15 cellular contexts compared by ENCODE assay signal in the genomic region with DNA sequence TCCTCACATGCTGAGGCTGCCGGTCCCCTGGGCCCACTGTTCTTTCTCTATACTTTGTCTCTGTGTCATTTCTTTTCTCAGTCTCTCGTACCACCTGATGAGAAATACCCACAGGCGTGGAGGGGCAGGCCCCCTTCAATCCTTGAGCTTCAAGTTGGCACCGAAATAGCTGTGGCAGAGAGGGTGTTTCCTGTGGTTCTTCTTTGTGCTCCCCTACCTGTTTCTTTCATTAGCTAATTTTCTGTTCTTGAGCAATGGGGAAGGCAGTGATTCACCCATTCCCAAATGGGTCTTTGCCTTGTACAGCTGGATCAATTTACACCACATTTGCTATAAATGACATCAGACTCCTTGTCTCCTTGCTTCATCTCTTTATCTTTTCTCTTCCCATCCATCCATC. TPM values are rescaled to one million over a fixed set of nuclear protein-coding genes. Genes with fewer than 3 reads are reported as not detected.
DNase-seq lines count a peak whose midpoint lies in the region; ATAC-seq and TF ChIP-seq lines count a peak whose summit lies in the region.
"Had no signal": no experiment of that assay in that cellular context is flagged by ENCODE, and none has a peak within 500 bp of the region (broad histone marks: within the 10 kb centered on the region; RNA-seq: fewer than 3 reads in every experiment).

No MANE protein-coding gene starts in this region.

- peaks cover 10% of the 10 kb centered on the region for H3K4me1 Mint-ChIP-seq in MCF 10A (ENCODE audit: insufficient read depth, unreplicated experiment)
- peaks cover 21% of the 10 kb centered on the region for H3K4me1 Mint-ChIP-seq in central memory CD8-positive, alpha-beta T cell
- H3K4me1 Mint-ChIP-seq in stimulated activated naive CD8-positive, alpha-beta T cell treated with anti-CD3 and anti-CD28 coated beads, Interleukin-15, amount 100 ng/mL, for 72 hours = peaks cover 56% of the 10 kb centered on the region

- CTCF ChIA-PET in MCF 10A (lab: Yijun Ruan, JAX) = interaction anchor here (0.7 to 1.0 kb wide), 2 partner anchors 131 to 164 kb away, joined by 3 to 5 read pairs; no protein-coding TSS in a partner anchor

- no peak overlapping the region for H3K27ac Mint-ChIP-seq in MCF 10A (ENCODE audit: low read depth, unreplicated experiment)
- H3K27ac Mint-ChIP-seq in central memory CD8-positive, alpha-beta T cell (ENCODE audit: low read depth) = no peak overlapping the region
- no peak overlapping the region for H3K27ac Mint-ChIP-seq in stimulated activated naive CD8-positive, alpha-beta T cell treated with anti-CD3 and anti-CD28 coated beads, Interleukin-15, amount 100 ng/mL, for 72 hours
- H3K27ac Mint-ChIP-seq: type B pancreatic cell had no signal

- POLR2A ChIA-PET in MCF 10A (lab: Yijun Ruan, JAX) = interaction anchor here (0.6 kb wide), 1 partner anchor 430 kb away, joined by 3 read pairs; a partner anchor contains a TSS

- H3K27ac ChIP-seq in breast epithelium (no peak overlapping the region), tibial artery (no peak overlapping the region)

- no TSS peak for BruUV-seq in MCF 10A (replicated peaks; lab: Mats Ljungman, UMichigan)

- no peaks in the 10 kb centered on the region for H3K36me3 Mint-ChIP-seq in MCF 10A (ENCODE audit: insufficient read depth, unreplicated experiment)
- peaks cover 1% of the 10 kb centered on the region for H3K36me3 Mint-ChIP-seq in central memory CD8-positive, alpha-beta T cell (ENCODE audit: insufficient read depth)
- H3K36me3 Mint-ChIP-seq: type B pancreatic cell had no signal

- H3K9me3 ChIP-seq in breast epithelium = no peaks in the 10 kb centered on the region
- no peaks in the 10 kb centered on the region for H3K9me3 ChIP-seq in tibial artery
- H3K9me3 ChIP-seq: esophagus squamous epithelium had no signal

- H3K9me3 Mint-ChIP-seq in MCF 10A (ENCODE audit: unreplicated experiment) = peaks cover 8% of the 10 kb centered on the region
- H3K9me3 Mint-ChIP-seq in central memory CD8-positive, alpha-beta T cell = no peaks in the 10 kb centered on the region
- H3K9me3 Mint-ChIP-seq in stimulated activated naive CD8-positive, alpha-beta T cell treated with anti-CD3 and anti-CD28 coated beads, Interleukin-15, amount 100 ng/mL, for 72 hours = no peaks in the 10 kb centered on the region
- H3K9me3 Mint-ChIP-seq: type B pancreatic cell had no signal

- ATAC-seq in central memory CD8-positive, alpha-beta T cell (replicated peaks; ENCODE audit: extremely low read depth, poor library complexity, severe bottlenecking) = no peak
- ATAC-seq in stimulated activated naive CD8-positive, alpha-beta T cell treated with anti-CD3 and anti-CD28 coated beads, Interleukin-15, amount 100 ng/mL, for 72 hours = peak; percentile 81
- no peak for ATAC-seq in GM21825 (IDR thresholded peaks at IDR 0.05; ENCODE audit: unreplicated experiment)
- no peak for ATAC-seq in sciatic nerve

- DNase-seq in MCF 10A (ENCODE audit: unreplicated experiment) = peak; percentile 14
- no peak for DNase-seq in breast epithelium (ENCODE audit: low spot score in 2 of 2)
- peak; percentile 18 for DNase-seq in activated CD4-positive, alpha-beta T cell treated with anti-CD3 and anti-CD28 coated beads, Interleukin-2, amount 50 U/mL, for 1 hour
- no peak for DNase-seq in central memory CD8-positive, alpha-beta T cell (ENCODE audit: low spot score in 2 of 2)
- peak in 1 of 2 donors; percentile 41 for DNase-seq in stimulated activated naive CD8-positive, alpha-beta T cell treated with anti-CD3 and anti-CD28 coated beads, Interleukin-15, amount 100 ng/mL, for 72 hours
- no peak for DNase-seq in sciatic nerve (ENCODE audit: low spot score)
- no peak for DNase-seq in tibial artery
- DNase-seq: DND-41, esophagus squamous epithelium, Karpas-422, NCI-H2171, PC-3, retina had no signal

- no peak for TF ChIP-seq POLR2A in breast epithelium (IDR thresholded peaks at IDR 0.05)

- H3K4me1 ChIP-seq in breast epithelium = no peaks in the 10 kb centered on the region
- peaks cover 0 to 12% (median 0%) of the 10 kb centered on the region in 4 donors for H3K4me1 ChIP-seq in tibial artery

- H3K4me3 ChIP-seq in breast epithelium (no peak overlapping the region), tibial artery (no peak overlapping the region)
- H3K4me3 ChIP-seq: esophagus squamous epithelium had no signal

- H3K27me3 ChIP-seq in breast epithelium (peaks cover 0 to 24% of the 10 kb centered on the region in 2 donors), tibial artery (no peaks in the 10 kb centered on the region)
- H3K27me3 ChIP-seq: esophagus squamous epithelium had no signal

- no peak for TF ChIP-seq CTCF in MCF 10A (IDR thresholded peaks at IDR 0.05; ENCODE audit: unreplicated experiment)
- TF ChIP-seq CTCF in breast epithelium (IDR thresholded peaks at IDR 0.05) = no peak
- TF ChIP-seq CTCF in tibial artery (IDR thresholded peaks at IDR 0.05) = no peak

- H3K4me3 Mint-ChIP-seq in MCF 10A (ENCODE audit: unreplicated experiment) = no peak overlapping the region
- peak overlapping the region; percentile 1 for H3K4me3 Mint-ChIP-seq in central memory CD8-positive, alpha-beta T cell
- H3K4me3 Mint-ChIP-seq in stimulated activated naive CD8-positive, alpha-beta T cell treated with anti-CD3 and anti-CD28 coated beads, Interleukin-15, amount 100 ng/mL, for 72 hours = peak overlapping the region; percentile 54 to 73
- H3K4me3 Mint-ChIP-seq: type B pancreatic cell had no signal

- intact Hi-C loops in MCF 10A (cut with micrococcal nuclease) (no loop called here), breast epithelium (cut with DNase I; ENCODE audit: low total_unique reads) (no loop called here), sciatic nerve (cut with DNase I) (no loop called here), tibial artery (cut with DNase I; ENCODE audit: low total_unique reads) (no loop called here)

- H3K36me3 ChIP-seq in breast epithelium (no peaks in the 10 kb centered on the region), tibial artery (no peaks in the 10 kb centered on the region)
- H3K36me3 ChIP-seq: esophagus squamous epithelium had no signal

- no peaks in the 10 kb centered on the region for H3K27me3 Mint-ChIP-seq in MCF 10A (ENCODE audit: insufficient read depth, unreplicated experiment)
- no peaks in the 10 kb centered on the region for H3K27me3 Mint-ChIP-seq in central memory CD8-positive, alpha-beta T cell
- no peaks in the 10 kb centered on the region for H3K27me3 Mint-ChIP-seq in stimulated activated naive CD8-positive, alpha-beta T cell treated with anti-CD3 and anti-CD28 coated beads, Interleukin-15, amount 100 ng/mL, for 72 hours
- H3K27me3 Mint-ChIP-seq: type B pancreatic cell had no signal

RNA-seq across cellular contexts. Expression of a gene that starts 2.1 kb away (rescaled TPM):
- total RNA-seq in MCF 10A (2022) (0.16 TPM in 1 of 2 replicates, not detected in the other), breast epithelium (1 to 10 TPM; 2.8 to 4.5 (median 3.6) TPM), sciatic nerve (5.3 TPM)
- total RNA-seq: PC-3 had no signal

Comparison
In these comparisons a context has a peak if more than half of its experiments do, and no peak if none do; other contexts are left out.
1. DNase-seq: peak in MCF 10A (single experiment) and activated CD4-positive, alpha-beta T cell treated with anti-CD3 and anti-CD28 coated beads, Interleukin-2, amount 50 U/mL, for 1 hour (single experiment); none in breast epithelium (0 of 2), central memory CD8-positive, alpha-beta T cell (0 of 2), sciatic nerve (single experiment) and tibial artery (0 of 2).